ENCODE assay signal across 8 cellular contexts in genomic region chr1:235843458-235843857, GRCh38. TPM values are rescaled to one million over a fixed set of nuclear protein-coding genes. Genes with fewer than 3 reads are reported as not detected.
DNase-seq lines count a peak whose midpoint lies in the region; ATAC-seq, FAIRE-seq and TF ChIP-seq lines count a peak whose summit lies in the region.

No MANE protein-coding gene starts in this region.

- TF ChIP-seq EP300 in HepG2 (IDR thresholded peaks at IDR 0.05; ENCODE audit: low read depth in 2 of 2, low read length in 2 of 2) (no peak), HepG2 (CRISPR knock-in tag; IDR thresholded peaks at IDR 0.05; ENCODE audit: borderline replicate concordance) (no peak)

- no TSS peak for BruUV-seq in HepG2 (replicated peaks; lab: Mats Ljungman, UMichigan)

- peaks cover 3 to 5% of the 10 kb centered on the region in 2 donors for H3K9me3 Mint-ChIP-seq in activated T-cell treated with anti-CD3 and anti-CD28 coated beads, Interleukin-2, amount 50 U/mL, for 72 hours
- peaks cover 10 to 28% (median 19%) of the 10 kb centered on the region in 5 experiments for H3K9me3 Mint-ChIP-seq in brain

- TF ChIP-seq RAD21 in HepG2 (CRISPR knock-in tag; IDR thresholded peaks at IDR 0.05) = peak; percentile 35; the same call in 1 of the 2 replicates

- TF ChIP-seq POLR2A in HepG2 (IDR thresholded peaks at IDR 0.05; ENCODE audit: insufficient read depth in 1 of 2, low read depth in 2 of 2, low read length in 2 of 2) = no peak

- WGBS in HepG2 (ENCODE audit: low lambda C conversion rate) = 9% methylated on average over 1 of the region's 1 CpG

- FAIRE-seq in HepG2 (lab: Jason Lieb, UNC) = peak; percentile 80

- H3K36me3 Mint-ChIP-seq in activated T-cell treated with anti-CD3 and anti-CD28 coated beads, Interleukin-2, amount 50 U/mL, for 72 hours (ENCODE audit: insufficient read depth in 2 of 2) = peaks cover 10 to 13% of the 10 kb centered on the region in 2 donors
- H3K36me3 Mint-ChIP-seq in brain = peaks cover 24% of the 10 kb centered on the region

- no peak overlapping the region for H3K27ac Mint-ChIP-seq in activated T-cell treated with anti-CD3 and anti-CD28 coated beads, Interleukin-2, amount 50 U/mL, for 72 hours
- no peak overlapping the region for H3K27ac Mint-ChIP-seq in brain

- no peaks in the 10 kb centered on the region for H4K20me1 ChIP-seq in HepG2 (ENCODE audit: insufficient read depth, low read length)

- no peak overlapping the region for H3K4me2 ChIP-seq in HepG2 (ENCODE audit: low read depth, low read length)

- CTCF ChIA-PET in HepG2 (lab: Yijun Ruan, JAX; ENCODE audit: low intra/inter-chr PET ratio, low total read pairs) = no interaction called here

- no peak overlapping the region for H3K9ac ChIP-seq in HepG2 (ENCODE audit: insufficient read depth, low read depth, low read length)

- H3K79me2 ChIP-seq in HepG2 (ENCODE audit: insufficient read depth, low read length) = no peaks in the 10 kb centered on the region

- POLR2A ChIA-PET in HepG2 (lab: Yijun Ruan, JAX) = no interaction called here

- no peak overlapping the region for H3K27ac ChIP-seq in HepG2 (ENCODE audit: extremely low read length, insufficient read depth, low read length)

- TF ChIP-seq CTCF in brain (conservative IDR thresholded peaks at IDR 0.05) (peak; percentile 35 to 65), HepG2 (CRISPR knock-in tag; IDR thresholded peaks at IDR 0.05) (peak; percentile 70)

- no peaks in the 10 kb centered on the region for H3K27me3 Mint-ChIP-seq in activated T-cell treated with anti-CD3 and anti-CD28 coated beads, Interleukin-2, amount 50 U/mL, for 72 hours (ENCODE audit: low read depth)
- peaks cover 5% of the 10 kb centered on the region for H3K27me3 Mint-ChIP-seq in brain

- no peaks in the 10 kb centered on the region for H3K36me3 ChIP-seq in HepG2 (replicated peaks in 1 of 2; ENCODE audit: control insufficient read depth in 1 of 2, insufficient read depth in 2 of 2, low read length in 2 of 2)

- H3K27me3 ChIP-seq in HepG2 (ENCODE audit: control insufficient read depth in 1 of 2, insufficient read depth in 2 of 2, low read length in 2 of 2) = no peaks in the 10 kb centered on the region

- no peak for DNase-seq in activated T-cell treated with anti-CD3 and anti-CD28 coated beads, Interleukin-2, amount 50 U/mL, for 72 hours
- no peak for DNase-seq in activated T-cell treated with anti-CD3 and anti-CD28 coated beads, Interleukin-2, amount 50 U/mL, for 1 hour
- DNase-seq in NCI-H226 (peak; percentile 31), HepG2 (ENCODE audit: low spot score) (peak; percentile 44)

- ATAC-seq in activated T-cell treated with anti-CD3 and anti-CD28 coated beads, Interleukin-2, amount 50 U/mL, for 72 hours (replicated peaks in 1 of 2) = peak; percentile 32 to 46
- peak; percentile 63 for ATAC-seq in HG02973 (IDR thresholded peaks at IDR 0.05; ENCODE audit: unreplicated experiment)
- peak; percentile 90 for ATAC-seq in HepG2
- ATAC-seq in GM19023 (IDR thresholded peaks at IDR 0.05; ENCODE audit: unreplicated experiment) = no peak
- no peak for ATAC-seq in HG03520 (IDR thresholded peaks at IDR 0.05; ENCODE audit: unreplicated experiment)

- no peak overlapping the region for H3K4me3 ChIP-seq in HepG2 (replicated peaks in 1 of 3; ENCODE audit: insufficient read depth in 1 of 3, low read depth in 2 of 3, low read length in 3 of 3)

- H2AFZ ChIP-seq in HepG2 (ENCODE audit: low read length) = no peak overlapping the region

- peaks cover 43% of the 10 kb centered on the region for H3K4me1 Mint-ChIP-seq in activated T-cell treated with anti-CD3 and anti-CD28 coated beads, Interleukin-2, amount 50 U/mL, for 72 hours (ENCODE audit: low read depth)
- H3K4me1 Mint-ChIP-seq in brain = peaks cover 33% of the 10 kb centered on the region

- no peaks in the 10 kb centered on the region for H3K9me3 ChIP-seq in HepG2 (ENCODE audit: low read length)

- intact Hi-C loops in HepG2 (cut with micrococcal nuclease; ENCODE audit: unreplicated experiment) = loop anchor here (5.0 kb wide), 1 partner anchor 331 kb away; no protein-coding TSS in a partner anchor

- H3K4me1 ChIP-seq in HepG2 (ENCODE audit: insufficient read depth, low read length) = peaks cover 7% of the 10 kb centered on the region; the same call in 1 of the 2 replicates

- H3K4me3 Mint-ChIP-seq in activated T-cell treated with anti-CD3 and anti-CD28 coated beads, Interleukin-2, amount 50 U/mL, for 72 hours = no peak overlapping the region
- no peak overlapping the region for H3K4me3 Mint-ChIP-seq in brain

- in situ Hi-C loops in HepG2 (cut with HindIII; ENCODE audit: extremely low pct_ligation_motif_present, low pct_unique_long_range_greater_than_20kb) = no loop called here

TF ChIP-seq in HepG2, 621 proteins besides CTCF, POLR2A, EP300 and RAD21 (continues in another document):
- TF ChIP-seq GATAD2A (CRISPR knock-in tag; IDR thresholded peaks at IDR 0.05) (0 out of 2 replicates have a peak, but pooled peaks have one; percentile 17), ZNF577 (CRISPR knock-in tag; IDR thresholded peaks at IDR 0.05; ENCODE audit: borderline replicate concordance, low read depth) (no peak)

RNA-seq across cellular contexts. Expression of gene LYST, which starts 23.2 kb away (rescaled TPM):
- total RNA-seq in activated T-cell treated with anti-CD3 and anti-CD28 coated beads, Interleukin-2, amount 50 U/mL, for 72 hours = 10 to 100 TPM; 43.9 to 50.7 TPM
- polyA plus RNA-seq in brain (ENCODE audit: insufficient read depth, low read depth, low replicate concordance) (2.2 TPM), HepG2 (2011; rRNA removed) (0.91 and 1.3 TPM in 2 replicates)
- 2.5 and 2.7 TPM in 2 replicates for total RNA-seq in HepG2 (2016; rRNA removed; fragmentation: Illumina TruSeq; extraction: Trizol)
- 2.5 and 2.8 TPM in 2 replicates for total RNA-seq in HepG2 (2016; cell fraction: cytosol; rRNA removed; fragmentation: Illumina TruSeq; extraction: Trizol; ENCODE audit: low read depth)
- 2.8 and 3.0 TPM in 2 replicates for total RNA-seq in HepG2 (2016; cell fraction: insoluble cytoplasmic fraction; rRNA removed; fragmentation: Illumina TruSeq; extraction: Trizol)
- 1.3 and 1.6 TPM in 2 replicates for total RNA-seq in HepG2 (2016; cell fraction: membrane; rRNA removed; fragmentation: Illumina TruSeq; extraction: Trizol)
- total RNA-seq in HepG2 (2016; cell fraction: nucleus; rRNA removed; fragmentation: Illumina TruSeq; extraction: Trizol) = 5.8 and 6.4 TPM in 2 replicates
- 0.55 and 1.0 TPM in 2 replicates for polyA plus RNA-seq in HepG2 (2011; cell fraction: cytosol; rRNA removed)
- 1.5 and 1.6 TPM in 2 replicates for polyA plus RNA-seq in HepG2 (2011; cell fraction: nucleus; rRNA removed)
- polyA plus RNA-seq in HepG2 (2012) = 0.80 and 0.81 TPM in 2 replicates
- polyA plus RNA-seq in HepG2 (2016; cell fraction: cytosol; fragmentation: Illumina TruSeq; extraction: Trizol; ENCODE audit: low read depth) = 2.1 and 2.9 TPM in 2 replicates
- polyA plus RNA-seq in HepG2 (2016; cell fraction: insoluble cytoplasmic fraction; fragmentation: Illumina TruSeq; extraction: Trizol; ENCODE audit: low read depth) = 2.1 and 2.2 TPM in 2 replicates
- polyA plus RNA-seq in HepG2 (2016; cell fraction: membrane; fragmentation: Illumina TruSeq; extraction: Trizol; ENCODE audit: low read depth) = 1.7 and 1.8 TPM in 2 replicates
- polyA plus RNA-seq in HepG2 (2016; cell fraction: nucleus; fragmentation: Illumina TruSeq; extraction: Trizol; ENCODE audit: insufficient read depth, low read depth) = 3.3 and 5.1 TPM in 2 replicates
- 1.4 and 4.8 TPM in 2 replicates for polyA minus RNA-seq in HepG2 (2011; rRNA and poly(A)+ RNA removed; ENCODE audit: low replicate concordance)
- 2.0 and 2.5 TPM in 2 replicates for polyA minus RNA-seq in HepG2 (2011; cell fraction: cytosol; rRNA and poly(A)+ RNA removed)
- 7.7 and 8.7 TPM in 2 replicates for polyA minus RNA-seq in HepG2 (2011; cell fraction: nucleus; rRNA and poly(A)+ RNA removed)

Comparison
In these comparisons a context has a peak if more than half of its experiments do, and no peak if none do; other contexts are left out.
1. ATAC-seq: peak in activated T-cell treated with anti-CD3 and anti-CD28 coated beads, Interleukin-2, amount 50 U/mL, for 72 hours (2 of 2), HG02973 (single experiment) and HepG2 (single experiment); none in GM19023 (single experiment) and HG03520 (single experiment).
2. DNase-seq: peak in NCI-H226 (single experiment) and HepG2 (single experiment); none in activated T-cell treated with anti-CD3 and anti-CD28 coated beads, Interleukin-2, amount 50 U/mL, for 72 hours (0 of 2) and activated T-cell treated with anti-CD3 and anti-CD28 coated beads, Interleukin-2, amount 50 U/mL, for 1 hour (single experiment).
3. RNA of gene LYST, which starts 23.2 kb away (total RNA-seq): 43.9 to 50.7 TPM in activated T-cell treated with anti-CD3 and anti-CD28 coated beads, Interleukin-2, amount 50 U/mL, for 72 hours; 1.3 to 6.4 TPM in HepG2; every median in the first group is over 4 times any median in the second.